Comparison of ENCODE assay signal across 19 cellular contexts in the genomic region with DNA sequence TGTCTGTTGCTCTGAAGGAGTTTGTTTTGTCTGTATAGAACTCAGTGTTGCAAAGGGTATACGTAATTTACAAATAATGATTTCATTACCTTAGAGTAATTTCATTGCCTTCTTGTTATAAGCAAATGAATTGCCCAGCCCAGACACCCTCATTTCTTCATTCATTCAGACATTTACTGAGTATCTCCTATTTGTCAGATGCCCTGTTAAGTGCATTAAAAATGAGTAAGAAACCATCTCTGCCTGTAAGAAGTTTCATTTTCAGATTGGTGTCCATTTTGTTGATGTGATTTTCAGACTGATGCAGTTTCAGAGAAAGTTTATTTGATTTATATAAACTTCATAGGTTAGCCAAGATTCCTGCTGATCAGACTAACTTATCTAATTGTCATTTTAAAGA.
"Had no signal": no experiment of that assay in that cellular context is flagged by ENCODE, and none has a peak within 500 bp of the region (broad histone marks: within the 10 kb centered on the region; RNA-seq: fewer than 3 reads in every experiment).

No MANE protein-coding gene starts in this region.

- H3K27ac ChIP-seq: adrenal gland, body of pancreas, breast epithelium had no signal

- H3K36me3 ChIP-seq: adrenal gland, breast epithelium had no signal

- H3K4me3 ChIP-seq: adrenal gland, body of pancreas, breast epithelium had no signal

- H3K27me3 ChIP-seq: adrenal gland, body of pancreas, breast epithelium had no signal

- H3K9me3 ChIP-seq: adrenal gland, body of pancreas, breast epithelium had no signal

- H3K4me1 ChIP-seq: adrenal gland, body of pancreas, breast epithelium had no signal

- DNase-seq: activated CD4-positive, alpha-beta memory T cell treated with anti-CD3 and anti-CD28 coated beads for 36 hours; activated CD4-positive, alpha-beta T cell treated with anti-CD3 and anti-CD28 coated beads for 4 hours; activated CD4-positive, alpha-beta T cell treated with anti-CD3 and anti-CD28 coated beads, Interleukin-2, amount 50 U/mL, for 1 hour; activated gamma-delta T cell; activated naive CD4-positive, alpha-beta T cell treated with Interleukin-2 at 50 U/mL for 16 hours; activated naive CD8-positive, alpha-beta T cell treated with anti-CD3 and anti-CD28 coated beads, Interleukin-2, amount 10 ng/mL, durations not matched to agents 7 days and 5 days; activated T-cell treated with anti-CD3 and anti-CD28 coated beads, Interleukin-2, amount 50 U/mL, for 24 hours; adrenal gland; body of pancreas; NCI-H1048; NCI-H1105 treated with DMSO at 0.1 percent for 48 hours; NCI-H1436; NCI-H1694; NCI-H1930; NCI-H345; NCI-H524 treated with DMSO at 0.1 percent for 48 hours; NK-92 treated with Interleukin-12 subunit alpha and Interleukin-12 subunit beta, amount 100 ng/mL, for 24 hours; Right ventricle myocardium superior had no signal
